ENCODE assay signal across 8 cellular contexts in the genomic region with DNA sequence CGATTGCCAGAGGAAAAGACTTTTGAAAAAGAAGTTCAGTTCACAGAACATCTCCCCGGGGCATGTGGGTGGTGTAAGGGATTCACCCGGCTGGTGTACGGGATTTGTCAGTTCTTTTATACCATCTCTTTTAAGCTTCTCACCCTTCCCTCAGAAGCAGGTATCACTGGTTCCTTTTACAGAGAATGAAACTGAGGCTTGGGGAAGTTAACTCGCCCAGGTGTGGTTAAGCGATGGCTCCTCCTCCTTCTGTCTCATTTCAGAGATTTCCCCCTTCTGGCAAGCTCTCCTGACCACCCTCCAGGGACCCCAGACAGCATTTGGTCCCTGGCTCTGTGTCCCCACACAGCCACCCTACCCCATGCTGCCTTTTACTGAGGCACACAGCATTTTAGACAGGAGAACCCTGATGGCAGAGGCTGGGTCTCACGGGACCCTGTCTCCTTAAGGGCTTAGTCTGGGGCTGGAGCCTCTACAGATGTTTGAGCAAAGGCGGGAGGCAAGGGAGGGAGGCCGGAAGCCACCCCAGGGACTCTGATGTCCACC. TPM values are rescaled to one million over a fixed set of nuclear protein-coding genes. Genes with fewer than 3 reads are reported as not detected.
DNase-seq lines count a peak whose midpoint lies in the region; ATAC-seq and TF ChIP-seq lines count a peak whose summit lies in the region.

No MANE protein-coding gene starts in this region.

- no peaks in the 10 kb centered on the region for H3K36me3 ChIP-seq in gastroesophageal sphincter
- H3K36me3 ChIP-seq in GM23248 (ENCODE audit: low read depth), result no peaks in the 10 kb centered on the region

- CTCF ChIA-PET in activated B cell treated with CpG ODN at 0.5 μM for 24 hours (lab: Charles Lee), result interaction anchor here (1.0 to 5.9 kb wide), 6 partner anchors 22 to 225 kb away, joined by 3 to 51 read pairs (median 8); no protein-coding TSS in a partner anchor

- H3K4me3 ChIP-seq in gastroesophageal sphincter (no peak overlapping the region), GM23248 (no peak overlapping the region)

- intact Hi-C loops in activated B cell treated with CpG ODN at 0.5 μM for 24 hours (cut with micrococcal nuclease), result loop anchor here (5.0 kb wide), 4 partner anchors 116 to 734 kb away; a partner anchor contains a TSS

- H4K20me1 ChIP-seq in GM23248 (ENCODE audit: insufficient read depth), result no peaks in the 10 kb centered on the region

- H3K27me3 ChIP-seq in gastroesophageal sphincter (no peaks in the 10 kb centered on the region), GM23248 (replicated peaks; ENCODE audit: insufficient read depth) (no peaks in the 10 kb centered on the region)

- peaks cover 88% of the 10 kb centered on the region for H3K4me1 Mint-ChIP-seq in activated B cell treated with CpG ODN at 0.5 μM for 24 hours

- H3K9me3 Mint-ChIP-seq in activated B cell treated with CpG ODN at 0.5 μM for 24 hours, result no peaks in the 10 kb centered on the region

- H3K9me3 ChIP-seq in gastroesophageal sphincter (no peaks in the 10 kb centered on the region), GM23248 (ENCODE audit: low read depth) (no peaks in the 10 kb centered on the region)

- TF ChIP-seq EP300 in gastroesophageal sphincter (IDR thresholded peaks at IDR 0.05), result no peak

- H3K27ac ChIP-seq in gastroesophageal sphincter (peak overlapping the region in 3 of 4 donors; percentile 38 to 49 (median 48)), GM23248 (no peak overlapping the region)

- no peaks in the 10 kb centered on the region for H3K9me2 ChIP-seq in GM23248 (ENCODE audit: insufficient read depth)

- H3K9ac ChIP-seq in GM23248, result no peak overlapping the region

- H3F3A ChIP-seq in GM23248 (ENCODE audit: insufficient read depth), result peaks cover 28% of the 10 kb centered on the region

- peak overlapping the region; percentile 98 for H3K27ac Mint-ChIP-seq in activated B cell treated with CpG ODN at 0.5 μM for 24 hours

- H3K4me3 Mint-ChIP-seq in activated B cell treated with CpG ODN at 0.5 μM for 24 hours, result peak overlapping the region; percentile 90

- H3K4me1 ChIP-seq in gastroesophageal sphincter (peaks cover 0 to 70% (median 3%) of the 10 kb centered on the region in 3 donors), GM23248 (ENCODE audit: insufficient read depth) (peaks cover 17% of the 10 kb centered on the region)

- POLR2A ChIA-PET in activated B cell treated with CpG ODN at 0.5 μM for 24 hours (lab: Charles Lee), result interaction anchor here (0.5 to 11.0 kb wide), 25 partner anchors 8 to 762 kb away, joined by 3 to 313 read pairs (median 5); no protein-coding TSS in a partner anchor

- no peaks in the 10 kb centered on the region for H3K27me3 Mint-ChIP-seq in activated B cell treated with CpG ODN at 0.5 μM for 24 hours

- 77% methylated on average over 3 to 7 of the region's 9 CpGs for WGBS in gastroesophageal sphincter (ENCODE audit: low coverage in 1 of 2), 2 donors
- 84% methylated on average over 9 of the region's 9 CpGs for WGBS in GM23248 (ENCODE audit: low coverage in 1 of 2, low lambda C conversion rate in 2 of 2, missing lambda C conversion rate in 2 of 2), 2 experiments

- TF ChIP-seq POLR2A in gastroesophageal sphincter (IDR thresholded peaks at IDR 0.05), result no peak

- H2AFZ ChIP-seq in GM23248, result no peak overlapping the region

- DNase-seq in GM13977 (ENCODE audit: low spot score), result peak; percentile 77
- peak; percentile 66 for DNase-seq in activated B cell treated with CpG ODN at 0.5 μM for 24 hours
- DNase-seq in stimulated activated CD8-positive, alpha-beta memory T cell treated with anti-CD3 and anti-CD28 coated beads, Interleukin-2, amount 100 ng/mL, for 48 hours (ENCODE audit: low read depth in 2 of 2), result peak; percentile 46
- no peak for DNase-seq in GM23248
- no peak for DNase-seq in NCI-H2107 (lab: John Stamatoyannopoulos, UW)
- no peak for DNase-seq in RKO (ENCODE audit: low spot score)

- H3K36me3 Mint-ChIP-seq in activated B cell treated with CpG ODN at 0.5 μM for 24 hours (ENCODE audit: low read depth), result peaks cover 33% of the 10 kb centered on the region

- in situ Hi-C loops in GM13977 (cut with MboI; ENCODE audit: low pct_unique_long_range_greater_than_20kb, low sequenced_read_pairs, unreplicated experiment), result no loop called here
- in situ Hi-C loops in GM23248 (cut with MboI), result no loop called here

- ATAC-seq in HG02678 (IDR thresholded peaks at IDR 0.05; ENCODE audit: unreplicated experiment), result peak; percentile 34
- ATAC-seq in activated B cell treated with CpG ODN at 0.5 μM for 24 hours (ENCODE audit: low read depth), result peak; percentile 33
- no peak for ATAC-seq in gastroesophageal sphincter

- peaks cover 65% of the 10 kb centered on the region for H3K79me2 ChIP-seq in GM23248 (ENCODE audit: insufficient read depth)

- TF ChIP-seq CTCF in GM13977 (IDR thresholded peaks at IDR 0.05; ENCODE audit: extremely low read depth, insufficient read depth, missing control alignments) (no peak), activated B cell treated with CpG ODN at 0.5 μM for 24 hours (IDR thresholded peaks at IDR 0.05) (no peak), gastroesophageal sphincter (IDR thresholded peaks at IDR 0.05) (no peak)

- H3K4me2 ChIP-seq in GM23248 (ENCODE audit: unreplicated experiment), result no peak overlapping the region

RNA-seq across cellular contexts. Expression of a gene that starts 2.8 kb away (rescaled TPM):
- total RNA-seq in activated B cell treated with CpG ODN at 0.5 μM for 24 hours (208 and 209 TPM in 2 replicates), gastroesophageal sphincter (10 to 100 TPM; 68.3 to 94.7 (median 69.9) TPM)
- total RNA-seq in GM23248 (2014; rRNA removed; shearing (Covaris generic)), result 100 and 124 TPM in 2 replicates
- polyA plus RNA-seq in GM23248 (2016; fragmentation: Nextera tagmentation; extraction: Ambion mirVana), result 82.3 and 84.2 TPM in 2 replicates

Comparison
In these comparisons a context has a peak if more than half of its experiments do, and no peak if none do; other contexts are left out.
1. DNase-seq: peak in GM13977 (single experiment), activated B cell treated with CpG ODN at 0.5 μM for 24 hours (single experiment) and stimulated activated CD8-positive, alpha-beta memory T cell treated with anti-CD3 and anti-CD28 coated beads, Interleukin-2, amount 100 ng/mL, for 48 hours (2 of 2); none in GM23248 (single experiment), NCI-H2107 (single experiment) and RKO (single experiment).